Comparison of ENCODE assay signal across 8 cellular contexts in genomic region chr17:1715803-1716075, GRCh38. TPM values are rescaled to one million over a fixed set of nuclear protein-coding genes. Genes with fewer than 3 reads are reported as not detected.
DNase-seq lines count a peak whose midpoint lies in the region; ATAC-seq, FAIRE-seq and TF ChIP-seq lines count a peak whose summit lies in the region.

No MANE protein-coding gene starts in this region.

- H3K27ac ChIP-seq in GM12878 (ENCODE audit: control insufficient read depth, insufficient read depth) (no peak overlapping the region), lower lobe of right lung (peak overlapping the region; percentile 98), transverse colon (peak overlapping the region; percentile 98 to 99 (median 98))

- TF ChIP-seq EP300 in GM12878 (IDR thresholded peaks at IDR 0.05; ENCODE audit: borderline replicate concordance in 1 of 2, control insufficient read depth in 1 of 2, low read depth in 2 of 2, low read length in 2 of 2) (no peak), transverse colon (IDR thresholded peaks at IDR 0.05; ENCODE audit: low read depth) (no peak)

- CTCF ChIA-PET in GM12878 (lab: Yijun Ruan, JAX) = interaction anchor here (0.9 to 11.0 kb wide), 9 partner anchors 15 to 339 kb away, joined by 3 to 232 read pairs (median 8); partner anchors contain the start of genes HIC1, PRPF8, RILP and RPA1

- H3K27me3 ChIP-seq in GM12878 (replicated peaks in 1 of 2; ENCODE audit: control insufficient read depth in 2 of 2, insufficient read depth in 2 of 2, low read length in 1 of 2) (peaks cover 0 to 2% of the 10 kb centered on the region in 2 experiments; a peak in 1 of 4 replicates), lower lobe of right lung (ENCODE audit: low read depth) (no peaks in the 10 kb centered on the region), transverse colon (no peaks in the 10 kb centered on the region)

- peak overlapping the region; percentile 93 for H3K4me3 Mint-ChIP-seq in activated T-cell treated with anti-CD3 and anti-CD28 coated beads, Interleukin-2, amount 50 U/mL, for 4 hours

- RAD21 ChIA-PET in GM12878 (lab: Charles Lee; ENCODE audit: unreplicated experiment) = interaction anchor here (1.1 to 4.1 kb wide), 10 partner anchors 21 to 588 kb away, joined by 3 to 25 read pairs (median 8); partner anchors contain the start of genes SMG6 and SRR

- BruUV-seq in GM12878 (replicated peaks; lab: Mats Ljungman, UMichigan) = no TSS peak

- in situ Hi-C loops in GM12878 (cut with MboI) (no loop called here), transverse colon (cut with MboI; ENCODE audit: low pct_ligation_motif_present in 1 of 4, low pct_unique_long_range_greater_than_20kb in 1 of 4, low sequenced_read_pairs in 3 of 4) (loop anchor here in 2 of 4 donors (25.0 kb wide), 2 partner anchors 97 to 322 kb away; partner anchors contain the start of genes DPH1 (in 1 of the 2), OVCA2 (in 1 of the 2) and RTN4RL1 (in 1 of the 2))

- no peak for ATAC-seq in activated T-cell treated with anti-CD3 and anti-CD28 coated beads, Interleukin-2, amount 50 U/mL, for 4 hours
- ATAC-seq in GM12878 (no peak), lower lobe of right lung (no peak), HG02798 (IDR thresholded peaks at IDR 0.05; ENCODE audit: poor library complexity, unreplicated experiment) (no peak)

- no CpG with 5 or more reads among the region's 23 CpGs for WGBS in GM12878 (ENCODE audit: insufficient coverage, insufficient replicate concordance, low lambda C conversion rate, missing lambda C conversion rate)
- 1% methylated on average over 18 of the region's 23 CpGs; no CpG with 5 or more reads in 1 of the 2 donors for WGBS in transverse colon (ENCODE audit: low coverage in 1 of 2), 2 donors

- H3K4me1 Mint-ChIP-seq in activated T-cell treated with anti-CD3 and anti-CD28 coated beads, Interleukin-2, amount 50 U/mL, for 4 hours (ENCODE audit: low read depth) = peaks cover 29% of the 10 kb centered on the region

- H3K4me1 ChIP-seq in GM12878 (ENCODE audit: control insufficient read depth, insufficient read depth, low read length) (peaks cover 4% of the 10 kb centered on the region), lower lobe of right lung (peaks cover 65% of the 10 kb centered on the region), transverse colon (peaks cover 22 to 49% (median 38%) of the 10 kb centered on the region in 4 donors)

- H3K36me3 Mint-ChIP-seq in activated T-cell treated with anti-CD3 and anti-CD28 coated beads, Interleukin-2, amount 50 U/mL, for 4 hours (ENCODE audit: insufficient read depth) = peaks cover 5% of the 10 kb centered on the region

- H3K79me2 ChIP-seq in GM12878 (ENCODE audit: control insufficient read depth, insufficient read depth, low read length) = peaks cover 7% of the 10 kb centered on the region

- peak overlapping the region; percentile 62 for H2AFZ ChIP-seq in GM12878 (ENCODE audit: control insufficient read depth, low read depth, low read length)

- no peak for TF ChIP-seq RAD21 in GM12878 (IDR thresholded peaks at IDR 0.05; ENCODE audit: insufficient read depth, low read depth, low read length)

- H3K9ac ChIP-seq in GM12878 (ENCODE audit: control insufficient read depth, insufficient read depth, low read length) = peak overlapping the region; percentile 48

- peaks cover 0 to 7% of the 10 kb centered on the region in 2 experiments; a peak in 2 of 4 replicates for H3K36me3 ChIP-seq in GM12878 (ENCODE audit: control insufficient read depth in 2 of 2, insufficient read depth in 2 of 2, low read length in 1 of 2)
- peaks cover 32% of the 10 kb centered on the region for H3K36me3 ChIP-seq in lower lobe of right lung
- H3K36me3 ChIP-seq in transverse colon = peaks cover 0 to 8% (median 4%) of the 10 kb centered on the region in 4 donors

- H3K9me3 ChIP-seq in GM12878 (replicated peaks; ENCODE audit: control insufficient read depth, insufficient read depth, low read length) (no peaks in the 10 kb centered on the region), lower lobe of right lung (no peaks in the 10 kb centered on the region), transverse colon (no peaks in the 10 kb centered on the region)

- SMC1A ChIA-PET in GM12878 (lab: Charles Lee; ENCODE audit: uncharacterized antibody, unreplicated experiment) = interaction anchor here (1.4 to 2.5 kb wide), 3 partner anchors 119 to 155 kb away, joined by 3 to 15 read pairs (median 9); no protein-coding TSS in a partner anchor

- no peak for TF ChIP-seq POLR2A in GM12878 (IDR thresholded peaks at IDR 0.05; ENCODE audit: low read depth, low read length)
- no peak for TF ChIP-seq POLR2A in transverse colon (IDR thresholded peaks at IDR 0.05)

- no peak for TF ChIP-seq CTCF in GM12878 (IDR thresholded peaks at IDR 0.05 in 2 of 3, conservative IDR thresholded peaks at IDR 0.05 in 1 of 3; ENCODE audit: control insufficient read depth in 2 of 3, extremely low read depth in 1 of 3, insufficient read depth in 1 of 3, low read depth in 3 of 3, low read length in 3 of 3)
- no peak for TF ChIP-seq CTCF in lower lobe of right lung (IDR thresholded peaks at IDR 0.05)
- TF ChIP-seq CTCF in transverse colon (IDR thresholded peaks at IDR 0.05) = no peak

- intact Hi-C loops in GM12878 (cut with micrococcal nuclease; ENCODE audit: unreplicated experiment) (loop anchor here (2.0 to 5.0 kb wide), 3 partner anchors 48 to 153 kb away; partner anchors contain the start of genes PITPNA and RPA1), lower lobe of right lung (cut with DNase I) (no loop called here), transverse colon (cut with DNase I; ENCODE audit: low total_unique reads) (loop anchor here (5.0 to 10.0 kb wide), 2 partner anchors 61 to 67 kb away; no protein-coding TSS in a partner anchor)

- no peak for DNase-seq in activated T-cell treated with anti-CD3 and anti-CD28 coated beads, Interleukin-2, amount 50 U/mL, for 4 hours
- DNase-seq in activated T-cell treated with anti-CD3 and anti-CD28 coated beads for 4 hours (no peak), GM12878 (ENCODE audit: low read depth, low spot score) (no peak), lower lobe of right lung (no peak), transverse colon (no peak), urothelium cell line (ENCODE audit: low spot score) (no peak), NCI-H2227 treated with DMSO at 0.1 percent for 48 hours (lab: John Stamatoyannopoulos, UW) (no peak)

- H3K4me3 ChIP-seq in GM12878 (peak overlapping the region; percentile 98), lower lobe of right lung (peak overlapping the region; percentile 82), transverse colon (peak overlapping the region; percentile 72 to 97 (median 87))

- H3K4me2 ChIP-seq in GM12878 (ENCODE audit: control insufficient read depth, insufficient read depth) = peak overlapping the region; percentile 90; the same call in 1 of the 2 replicates

- no peaks in the 10 kb centered on the region for H3K27me3 Mint-ChIP-seq in activated T-cell treated with anti-CD3 and anti-CD28 coated beads, Interleukin-2, amount 50 U/mL, for 4 hours (ENCODE audit: low read depth)

- H4K20me1 ChIP-seq in GM12878 (ENCODE audit: control insufficient read depth, insufficient read depth) = no peaks in the 10 kb centered on the region

- FAIRE-seq in GM12878 (lab: Jason Lieb, UNC) (no peak), urothelium cell line (lab: Jason Lieb, UNC) (no peak)

- POLR2A ChIA-PET in GM12878 (lab: Charles Lee) = interaction anchor here (1.3 to 2.3 kb wide), 5 partner anchors 71 to 313 kb away, joined by 3 to 18 read pairs (median 5); no protein-coding TSS in a partner anchor

- no peaks in the 10 kb centered on the region for H3K9me3 Mint-ChIP-seq in activated T-cell treated with anti-CD3 and anti-CD28 coated beads, Interleukin-2, amount 50 U/mL, for 4 hours

RNA-seq across cellular contexts. Expression of gene TLCD2, which starts 5.6 kb away (rescaled TPM):
- under 1 TPM; 0.08 to 0.19 (median 0.13) TPM for total RNA-seq in activated T-cell treated with anti-CD3 and anti-CD28 coated beads, Interleukin-2, amount 50 U/mL, for 4 hours
- total RNA-seq in GM12878 (2013; cell fraction: nucleolus; rRNA removed) = 0.06 and 0.17 TPM in 2 replicates
- total RNA-seq in GM12878 (2014; rRNA removed) (0.05 and 0.06 TPM in 2 replicates), GM12878 (2014; rRNA removed; fragmentation: Illumina TruSeq; extraction: Trizol) (0.04 and 0.05 TPM in 2 replicates), GM12878 (2021) (0.08 and 0.15 TPM in 2 replicates), lower lobe of right lung (13.4 TPM), transverse colon (10 to 100 TPM; 21.6 to 48.6 (median 31.5) TPM)
- 0.04 TPM for polyA plus RNA-seq in GM12878 (2011; ENCODE audit: low read depth)
- polyA plus RNA-seq in GM12878 (2011; rRNA removed) (0.01 and 0.03 TPM in 2 replicates), GM12878 (2014; fragmentation: Illumina TruSeq; extraction: Trizol) (0.06 TPM in 1 of 2 replicates, not detected in the other), GM12878 (2014; fragmentation: Nextera tagmentation; extraction: Ambion mirVana) (under 1 TPM; 0.02 TPM), GM12878 (2014; rRNA removed) (0.11 and 0.13 TPM in 2 replicates), GM12878 (2016; fragmentation: Nextera tagmentation; extraction: Ambion mirVana) (not detected)
- not detected in 2 replicates for polyA plus RNA-seq in GM12878 (2011; cell fraction: cytosol; rRNA removed)
- polyA plus RNA-seq in GM12878 (2011; cell fraction: nucleus; rRNA removed) = 0.03 and 0.04 TPM in 2 replicates
- 0.10 and 0.11 TPM in 2 replicates for polyA plus RNA-seq in GM12878 (2012)
- polyA minus RNA-seq in GM12878 (2011; rRNA and poly(A)+ RNA removed) = 0.05 and 0.07 TPM in 2 replicates
- 0.21 TPM in 1 of 2 replicates, not detected in the other for polyA minus RNA-seq in GM12878 (2011; cell fraction: cytosol; rRNA and poly(A)+ RNA removed)
- polyA minus RNA-seq in GM12878 (2011; cell fraction: nucleus; rRNA and poly(A)+ RNA removed) = under 0.01 and 0.10 TPM in 2 replicates

RNA-seq across cellular contexts. Expression of gene WDR81, which starts 8.8 kb away (rescaled TPM):
- total RNA-seq in activated T-cell treated with anti-CD3 and anti-CD28 coated beads, Interleukin-2, amount 50 U/mL, for 4 hours = 10 to 100 TPM; 21.1 to 24.0 (median 21.5) TPM
- 29.5 and 36.2 TPM in 2 replicates for total RNA-seq in GM12878 (2013; cell fraction: nucleolus; rRNA removed)
- total RNA-seq in GM12878 (2014; rRNA removed) = 15.1 and 16.0 TPM in 2 replicates
- 3.8 and 5.0 TPM in 2 replicates for total RNA-seq in GM12878 (2014; rRNA removed; fragmentation: Illumina TruSeq; extraction: Trizol)
- total RNA-seq in GM12878 (2021) = 19.0 and 22.4 TPM in 2 replicates
- 3.5 TPM for polyA plus RNA-seq in GM12878 (2011; ENCODE audit: low read depth)
- polyA plus RNA-seq in GM12878 (2011; rRNA removed) = 1.4 and 2.8 TPM in 2 replicates
- polyA plus RNA-seq in GM12878 (2011; cell fraction: cytosol; rRNA removed) = 5.4 and 7.4 TPM in 2 replicates
- polyA plus RNA-seq in GM12878 (2011; cell fraction: nucleus; rRNA removed) = 28.8 and 42.7 TPM in 2 replicates
- 9.2 and 10.0 TPM in 2 replicates for polyA plus RNA-seq in GM12878 (2012)
- polyA plus RNA-seq in GM12878 (2014; fragmentation: Illumina TruSeq; extraction: Trizol) = 0.54 and 4.0 TPM in 2 replicates
- polyA plus RNA-seq in GM12878 (2014; fragmentation: Nextera tagmentation; extraction: Ambion mirVana) = under 1 TPM in 1 of 2 experiments, not detected in 1; 0.13 TPM
- 15.1 and 17.5 TPM in 2 replicates for polyA plus RNA-seq in GM12878 (2014; rRNA removed)
- polyA plus RNA-seq in GM12878 (2016; fragmentation: Nextera tagmentation; extraction: Ambion mirVana) = 1 to 10 TPM; 7.3 to 8.5 TPM
- 5.9 and 14.0 TPM in 2 replicates for polyA minus RNA-seq in GM12878 (2011; rRNA and poly(A)+ RNA removed)
- 8.1 and 11.9 TPM in 2 replicates for polyA minus RNA-seq in GM12878 (2011; cell fraction: cytosol; rRNA and poly(A)+ RNA removed)
- 9.6 and 18.9 TPM in 2 replicates for polyA minus RNA-seq in GM12878 (2011; cell fraction: nucleus; rRNA and poly(A)+ RNA removed)
- 49.9 TPM for total RNA-seq in lower lobe of right lung
- total RNA-seq in transverse colon = 10 to 100 TPM; 26.1 to 73.7 (median 35.7) TPM

RNA-seq across cellular contexts. Expression of gene SERPINF2, which starts 26.9 kb away (rescaled TPM):
- under 1 TPM; 0.45 to 0.60 (median 0.56) TPM for total RNA-seq in activated T-cell treated with anti-CD3 and anti-CD28 coated beads, Interleukin-2, amount 50 U/mL, for 4 hours
- total RNA-seq in GM12878 (2013; cell fraction: nucleolus; rRNA removed) = 0.20 and 0.46 TPM in 2 replicates
- total RNA-seq in GM12878 (2014; rRNA removed) (0.11 TPM in 1 of 2 replicates, not detected in the other), GM12878 (2014; rRNA removed; fragmentation: Illumina TruSeq; extraction: Trizol) (0.04 TPM in 1 of 2 replicates, not detected in the other), GM12878 (2021) (0.21 and 0.40 TPM in 2 replicates), lower lobe of right lung (24.1 TPM), transverse colon (10 to 100 TPM in 1 of 4 donors, 1 to 10 TPM in 2, not detected in 1; 3.2 to 10.5 (median 3.4) TPM)
- polyA plus RNA-seq in GM12878 (2011; ENCODE audit: low read depth) = not detected
- polyA plus RNA-seq in GM12878 (2011; rRNA removed) (0.14 TPM in 1 of 2 replicates, not detected in the other), GM12878 (2014; fragmentation: Illumina TruSeq; extraction: Trizol) (not detected in 2 replicates), GM12878 (2014; fragmentation: Nextera tagmentation; extraction: Ambion mirVana) (not detected), GM12878 (2014; rRNA removed) (0.03 TPM in 1 of 2 replicates, not detected in the other), GM12878 (2016; fragmentation: Nextera tagmentation; extraction: Ambion mirVana) (not detected)
- polyA plus RNA-seq in GM12878 (2011; cell fraction: cytosol; rRNA removed) = 0.20 and 0.25 TPM in 2 replicates
- 0.22 and 0.47 TPM in 2 replicates for polyA plus RNA-seq in GM12878 (2011; cell fraction: nucleus; rRNA removed)
- polyA plus RNA-seq in GM12878 (2012) = 0.10 and 0.19 TPM in 2 replicates
- polyA minus RNA-seq in GM12878 (2011; rRNA and poly(A)+ RNA removed) = not detected in 2 replicates
- polyA minus RNA-seq in GM12878 (2011; cell fraction: cytosol; rRNA and poly(A)+ RNA removed) = 0.42 TPM in 1 of 2 replicates, not detected in the other
- not detected in 2 replicates for polyA minus RNA-seq in GM12878 (2011; cell fraction: nucleus; rRNA and poly(A)+ RNA removed)

RNA-seq across cellular contexts. Expression of gene PRPF8, which starts 31.1 kb away (rescaled TPM):
- total RNA-seq in activated T-cell treated with anti-CD3 and anti-CD28 coated beads, Interleukin-2, amount 50 U/mL, for 4 hours = 100 to 1,000 TPM; 506 to 585 (median 522) TPM
- total RNA-seq in GM12878 (2013; cell fraction: nucleolus; rRNA removed) = 308 and 355 TPM in 2 replicates
- total RNA-seq in GM12878 (2014; rRNA removed) (119 and 157 TPM in 2 replicates), GM12878 (2014; rRNA removed; fragmentation: Illumina TruSeq; extraction: Trizol) (75.0 and 77.2 TPM in 2 replicates), GM12878 (2021) (313 and 337 TPM in 2 replicates), lower lobe of right lung (280 TPM), transverse colon (100 to 1,000 TPM; 155 to 410 (median 169) TPM)
- polyA plus RNA-seq in GM12878 (2011; ENCODE audit: low read depth) = 951 TPM
- polyA plus RNA-seq in GM12878 (2011; rRNA removed) (45.4 and 156 TPM in 2 replicates), GM12878 (2014; fragmentation: Illumina TruSeq; extraction: Trizol) (193 and 227 TPM in 2 replicates), GM12878 (2014; fragmentation: Nextera tagmentation; extraction: Ambion mirVana) (100 to 1,000 TPM; 133 to 167 TPM), GM12878 (2014; rRNA removed) (123 and 163 TPM in 2 replicates), GM12878 (2016; fragmentation: Nextera tagmentation; extraction: Ambion mirVana) (100 to 1,000 TPM; 224 to 238 TPM)
- polyA plus RNA-seq in GM12878 (2011; cell fraction: cytosol; rRNA removed) = 122 and 145 TPM in 2 replicates
- 325 and 335 TPM in 2 replicates for polyA plus RNA-seq in GM12878 (2011; cell fraction: nucleus; rRNA removed)
- polyA plus RNA-seq in GM12878 (2012) = 137 and 153 TPM in 2 replicates
- 229 and 378 TPM in 2 replicates for polyA minus RNA-seq in GM12878 (2011; rRNA and poly(A)+ RNA removed)
- polyA minus RNA-seq in GM12878 (2011; cell fraction: cytosol; rRNA and poly(A)+ RNA removed) = 198 and 260 TPM in 2 replicates
- polyA minus RNA-seq in GM12878 (2011; cell fraction: nucleus; rRNA and poly(A)+ RNA removed) = 124 and 187 TPM in 2 replicates

RNA-seq across cellular contexts. Expression of gene SERPINF1, which starts 46.1 kb away (rescaled TPM):
- total RNA-seq in activated T-cell treated with anti-CD3 and anti-CD28 coated beads, Interleukin-2, amount 50 U/mL, for 4 hours = 1 to 10 TPM; 1.1 to 1.3 (median 1.3) TPM
- 1.2 TPM in 1 of 2 replicates, not detected in the other for total RNA-seq in GM12878 (2013; cell fraction: nucleolus; rRNA removed)
- total RNA-seq in GM12878 (2014; rRNA removed) (2.3 and 6.3 TPM in 2 replicates), GM12878 (2014; rRNA removed; fragmentation: Illumina TruSeq; extraction: Trizol) (2.4 and 2.9 TPM in 2 replicates), GM12878 (2021) (3.0 and 3.4 TPM in 2 replicates), lower lobe of right lung (204 TPM), transverse colon (100 to 1,000 TPM in 3 of 4 donors, 10 to 100 TPM in 1; 88.3 to 340 (median 114) TPM)
- 1.8 TPM for polyA plus RNA-seq in GM12878 (2011; ENCODE audit: low read depth)
- polyA plus RNA-seq in GM12878 (2011; rRNA removed) (0.18 and 0.19 TPM in 2 replicates), GM12878 (2014; fragmentation: Illumina TruSeq; extraction: Trizol) (1.8 and 3.3 TPM in 2 replicates), GM12878 (2014; fragmentation: Nextera tagmentation; extraction: Ambion mirVana) (1 to 10 TPM; 1.7 to 1.9 TPM), GM12878 (2014; rRNA removed) (4.4 and 4.9 TPM in 2 replicates), GM12878 (2016; fragmentation: Nextera tagmentation; extraction: Ambion mirVana) (1 to 10 TPM; 4.5 to 5.5 TPM)
- 0.09 and 0.23 TPM in 2 replicates for polyA plus RNA-seq in GM12878 (2011; cell fraction: cytosol; rRNA removed)
- polyA plus RNA-seq in GM12878 (2011; cell fraction: nucleus; rRNA removed) = not detected in 2 replicates
- polyA plus RNA-seq in GM12878 (2012) = 2.6 and 2.8 TPM in 2 replicates
- polyA minus RNA-seq in GM12878 (2011; rRNA and poly(A)+ RNA removed) = 1.2 TPM in 1 of 2 replicates, not detected in the other
- polyA minus RNA-seq in GM12878 (2011; cell fraction: cytosol; rRNA and poly(A)+ RNA removed) = not detected in 2 replicates
- not detected in 2 replicates for polyA minus RNA-seq in GM12878 (2011; cell fraction: nucleus; rRNA and poly(A)+ RNA removed)

Comparison
In these comparisons a context has a peak if more than half of its experiments do, and no peak if none do; other contexts are left out.
1. RNA of gene TLCD2, which starts 5.6 kb away (total RNA-seq): 21.6 to 48.6 TPM in transverse colon and 13.4 TPM in lower lobe of right lung (single experiment); 0.08 to 0.19 TPM in activated T-cell treated with anti-CD3 and anti-CD28 coated beads, Interleukin-2, amount 50 U/mL, for 4 hours and 0.04 to 0.17 TPM in GM12878; every median in the first group is over 10 times any median in the second.
2. Peak in every context shown above with its lines, with median percentiles within 50 percentile points of each other: H3K4me3 ChIP-seq.